19 cellular contexts compared by ENCODE assay signal in the genomic region with DNA sequence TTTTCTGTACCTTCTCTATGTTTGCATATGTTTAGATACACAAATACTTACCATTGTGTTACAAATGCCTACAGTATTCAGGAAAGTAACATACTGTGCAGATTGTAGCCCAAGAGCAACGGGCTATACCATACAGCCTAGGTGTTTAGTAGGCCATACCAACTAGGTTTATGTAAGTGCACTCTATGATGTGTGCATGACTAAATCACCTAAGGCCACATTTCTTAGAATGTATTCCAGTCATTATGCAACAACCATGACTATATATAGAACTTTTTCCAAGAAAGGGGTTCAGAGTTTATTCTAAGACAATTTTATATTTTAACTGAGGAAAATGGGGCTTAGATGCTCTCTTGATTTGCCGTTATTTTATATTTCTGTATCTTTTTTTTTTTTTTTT.
DNase-seq lines count a peak whose midpoint lies in the region; ATAC-seq and TF ChIP-seq lines count a peak whose summit lies in the region.
"Had no signal": no experiment of that assay in that cellular context is flagged by ENCODE, and none has a peak within 500 bp of the region (broad histone marks: within the 10 kb centered on the region; RNA-seq: fewer than 3 reads in every experiment).

No MANE protein-coding gene starts in this region.

- no peaks in the 10 kb centered on the region for H3K36me3 Mint-ChIP-seq in MCF 10A (ENCODE audit: insufficient read depth, unreplicated experiment)
- no peaks in the 10 kb centered on the region for H3K36me3 Mint-ChIP-seq in naive thymus-derived CD8-positive, alpha-beta T cell
- no peaks in the 10 kb centered on the region for H3K36me3 Mint-ChIP-seq in stimulated activated memory B cell treated with anti-CD40 and anti-IgM and Interleukin-4, amounts not matched to agents 10 μg/mL and 1 μg/mL and 100 μg/mL, for 72 hours
- H3K36me3 Mint-ChIP-seq: CD4-positive, CD25-positive, alpha-beta regulatory T cell had no signal

- no peak overlapping the region for H3K27ac ChIP-seq in breast epithelium
- H3K27ac ChIP-seq: Peyer's patch, SK-N-MC had no signal

- H3K4me3 Mint-ChIP-seq in MCF 10A (ENCODE audit: unreplicated experiment), result no peak overlapping the region
- H3K4me3 Mint-ChIP-seq in naive thymus-derived CD8-positive, alpha-beta T cell, result no peak overlapping the region
- no peak overlapping the region for H3K4me3 Mint-ChIP-seq in stimulated activated memory B cell treated with anti-CD40 and anti-IgM and Interleukin-4, amounts not matched to agents 10 μg/mL and 1 μg/mL and 100 μg/mL, for 72 hours
- H3K4me3 Mint-ChIP-seq: CD4-positive, CD25-positive, alpha-beta regulatory T cell had no signal

- TF ChIP-seq POLR2A in breast epithelium (IDR thresholded peaks at IDR 0.05), result no peak

- no peaks in the 10 kb centered on the region for H3K4me1 Mint-ChIP-seq in MCF 10A (ENCODE audit: insufficient read depth, unreplicated experiment)
- no peaks in the 10 kb centered on the region for H3K4me1 Mint-ChIP-seq in naive thymus-derived CD8-positive, alpha-beta T cell
- no peaks in the 10 kb centered on the region for H3K4me1 Mint-ChIP-seq in stimulated activated memory B cell treated with anti-CD40 and anti-IgM and Interleukin-4, amounts not matched to agents 10 μg/mL and 1 μg/mL and 100 μg/mL, for 72 hours
- H3K4me1 Mint-ChIP-seq: CD4-positive, CD25-positive, alpha-beta regulatory T cell had no signal

- H3K27me3 Mint-ChIP-seq in MCF 10A (ENCODE audit: insufficient read depth, unreplicated experiment), result no peaks in the 10 kb centered on the region
- H3K27me3 Mint-ChIP-seq in naive thymus-derived CD8-positive, alpha-beta T cell, result peaks cover 0 to 2% (median 0%) of the 10 kb centered on the region in 5 donors
- no peaks in the 10 kb centered on the region for H3K27me3 Mint-ChIP-seq in stimulated activated memory B cell treated with anti-CD40 and anti-IgM and Interleukin-4, amounts not matched to agents 10 μg/mL and 1 μg/mL and 100 μg/mL, for 72 hours
- H3K27me3 Mint-ChIP-seq: CD4-positive, CD25-positive, alpha-beta regulatory T cell had no signal

- no peaks in the 10 kb centered on the region for H3K9me3 ChIP-seq in breast epithelium
- H3K9me3 ChIP-seq: BE2C, Caco-2, Peyer's patch had no signal

- DNase-seq in MCF 10A (ENCODE audit: unreplicated experiment) (peak; percentile 21), breast epithelium (ENCODE audit: low spot score in 2 of 2) (no peak), RKO (ENCODE audit: low spot score) (peak; percentile 2), epithelial cell of esophagus (ENCODE audit: low read depth) (peak; percentile 81), renal cortical epithelial cell (ENCODE audit: low read depth) (peak; percentile 9), NCI-H2196 treated with DMSO at 0.1 percent for 48 hours (lab: John Stamatoyannopoulos, UW; ENCODE audit: unreplicated experiment) (no peak)
- no peak for DNase-seq in naive thymus-derived CD8-positive, alpha-beta T cell
- DNase-seq: BE2C; Caco-2; CD4-positive, CD25-positive, alpha-beta regulatory T cell; H7; MV-4-11; NCI-H1694 treated with DMSO at 0.1 percent for 48 hours; NCI-H2171; Peyer's patch; Right ventricle myocardium superior had no signal

- intact Hi-C loops in MCF 10A (cut with micrococcal nuclease), result no loop called here
- intact Hi-C loops in breast epithelium (cut with DNase I; ENCODE audit: low total_unique reads), result no loop called here

- CTCF ChIA-PET in MCF 10A (lab: Yijun Ruan, JAX), result no interaction called here

- no peaks in the 10 kb centered on the region for H3K4me1 ChIP-seq in breast epithelium
- H3K4me1 ChIP-seq: Caco-2, Peyer's patch had no signal

- no peak overlapping the region for H3K4me3 ChIP-seq in breast epithelium
- H3K4me3 ChIP-seq in epithelial cell of esophagus (ENCODE audit: low read length), result no peak overlapping the region
- H3K4me3 ChIP-seq: GM12878, Peyer's patch, SK-N-MC had no signal

- BruUV-seq in MCF 10A (replicated peaks; lab: Mats Ljungman, UMichigan), result no TSS peak

- POLR2A ChIA-PET in MCF 10A (lab: Yijun Ruan, JAX), result no interaction called here
- POLR2A ChIA-PET in naive thymus-derived CD8-positive, alpha-beta T cell (lab: Charles Lee), result no interaction called here

- no peaks in the 10 kb centered on the region for H3K36me3 ChIP-seq in breast epithelium
- H3K36me3 ChIP-seq: BE2C, Peyer's patch had no signal

- TF ChIP-seq CTCF in MCF 10A (IDR thresholded peaks at IDR 0.05; ENCODE audit: unreplicated experiment), result no peak
- no peak for TF ChIP-seq CTCF in breast epithelium (IDR thresholded peaks at IDR 0.05)
- no peak for TF ChIP-seq CTCF in epithelial cell of esophagus (IDR thresholded peaks at IDR 0.05; ENCODE audit: insufficient read depth, low read depth, low read length, missing control alignments)

- no peaks in the 10 kb centered on the region for H3K27me3 ChIP-seq in breast epithelium
- H3K27me3 ChIP-seq: BE2C, Peyer's patch had no signal

- H3K27ac Mint-ChIP-seq in MCF 10A (ENCODE audit: low read depth, unreplicated experiment), result no peak overlapping the region
- no peak overlapping the region for H3K27ac Mint-ChIP-seq in naive thymus-derived CD8-positive, alpha-beta T cell
- no peak overlapping the region for H3K27ac Mint-ChIP-seq in stimulated activated memory B cell treated with anti-CD40 and anti-IgM and Interleukin-4, amounts not matched to agents 10 μg/mL and 1 μg/mL and 100 μg/mL, for 72 hours
- H3K27ac Mint-ChIP-seq: CD4-positive, CD25-positive, alpha-beta regulatory T cell had no signal

- peaks cover 7% of the 10 kb centered on the region for H3K9me3 Mint-ChIP-seq in MCF 10A (ENCODE audit: unreplicated experiment)
- H3K9me3 Mint-ChIP-seq in naive thymus-derived CD8-positive, alpha-beta T cell, result peaks cover 0 to 38% (median 5%) of the 10 kb centered on the region in 9 donors
- peaks cover 5% of the 10 kb centered on the region for H3K9me3 Mint-ChIP-seq in stimulated activated memory B cell treated with anti-CD40 and anti-IgM and Interleukin-4, amounts not matched to agents 10 μg/mL and 1 μg/mL and 100 μg/mL, for 72 hours

- ATAC-seq in naive thymus-derived CD8-positive, alpha-beta T cell, result no peak
- no peak for ATAC-seq in stimulated activated memory B cell treated with anti-CD40 and anti-IgM and Interleukin-4, amounts not matched to agents 10 μg/mL and 1 μg/mL and 100 μg/mL, for 72 hours
- ATAC-seq: GM12878 had no signal

Comparison
In these comparisons a context has a peak if more than half of its experiments do, and no peak if none do; other contexts are left out.
1. DNase-seq: peak in MCF 10A (single experiment), RKO (single experiment), epithelial cell of esophagus (single experiment) and renal cortical epithelial cell (single experiment); none in breast epithelium (0 of 2), naive thymus-derived CD8-positive, alpha-beta T cell (0 of 10) and NCI-H2196 treated with DMSO at 0.1 percent for 48 hours (single experiment).